ENCODE assay signal across 19 cellular contexts in genomic region chr2:105378276-105378840, GRCh38. TPM values are rescaled to one million over a fixed set of nuclear protein-coding genes. Genes with fewer than 3 reads are reported as not detected.
DNase-seq lines count a peak whose midpoint lies in the region; TF ChIP-seq lines count a peak whose summit lies in the region.
"Had no signal": no experiment of that assay in that cellular context is flagged by ENCODE, and none has a peak within 500 bp of the region (broad histone marks: within the 10 kb centered on the region; RNA-seq: fewer than 3 reads in every experiment).

No MANE protein-coding gene starts in this region.

- H3K9me3 Mint-ChIP-seq in mesothelial cell of epicardium: no peaks in the 10 kb centered on the region
- H3K9me3 Mint-ChIP-seq: neural progenitor cell; stimulated activated memory B cell treated with anti-CD40 and anti-IgM and Interleukin-4, amounts not matched to agents 10 μg/mL and 1 μg/mL and 100 μg/mL, for 72 hours; T-cell had no signal

- no peaks in the 10 kb centered on the region for H3K27me3 ChIP-seq in cardiac muscle cell
- H3K27me3 ChIP-seq: neural progenitor cell, thyroid gland had no signal

- peaks cover 13% of the 10 kb centered on the region for H3K36me3 Mint-ChIP-seq in mesothelial cell of epicardium
- H3K36me3 Mint-ChIP-seq: stimulated activated memory B cell treated with anti-CD40 and anti-IgM and Interleukin-4, amounts not matched to agents 10 μg/mL and 1 μg/mL and 100 μg/mL, for 72 hours; T-cell had no signal

- H3K27ac ChIP-seq in cardiac muscle cell: peak overlapping the region; percentile 80
- H3K27ac ChIP-seq: neural progenitor cell had no signal

- H3K4me3 ChIP-seq in cardiac muscle cell (no peak overlapping the region), epithelial cell of esophagus (ENCODE audit: low read length) (no peak overlapping the region)
- H3K4me3 ChIP-seq: mucosa of descending colon, neural progenitor cell, thyroid gland had no signal

- H3K4me1 ChIP-seq in cardiac muscle cell (ENCODE audit: low read depth): peaks cover 74% of the 10 kb centered on the region
- H3K4me1 ChIP-seq: neural progenitor cell had no signal

- DNase-seq in cardiac muscle cell (ENCODE audit: low read depth in 1 of 2, low spot score in 1 of 2): no peak
- DNase-seq in cardiac septum (ENCODE audit: low spot score): no peak
- DNase-seq in epithelial cell of esophagus (ENCODE audit: low read depth): peak; percentile 49
- no peak for DNase-seq in mesothelial cell of epicardium (ENCODE audit: low spot score in 2 of 2, unreplicated experiment in 2 of 2)
- peak; percentile 22 for DNase-seq in ureter (ENCODE audit: low spot score)
- no peak for DNase-seq in SW480 (ENCODE audit: low spot score)
- no peak for DNase-seq in EL
- no peak for DNase-seq in HK-2 (ENCODE audit: unreplicated experiment)
- DNase-seq: 8988T; activated CD8-positive, alpha-beta memory T cell treated with anti-CD3 and anti-CD28 coated beads, Interleukin-2, amount 50 U/mL, for 48 hours; activated gamma-delta T cell treated with Interleukin-2 at 50 U/mL for 16 hours; Calu3; effector memory CD4-positive, alpha-beta T cell; mucosa of descending colon; NCI-H1092 treated with DMSO at 0.1 percent for 48 hours; T-cell; thyroid gland had no signal

- no peaks in the 10 kb centered on the region for H3K27me3 Mint-ChIP-seq in mesothelial cell of epicardium (ENCODE audit: low read depth)
- H3K27me3 Mint-ChIP-seq: stimulated activated memory B cell treated with anti-CD40 and anti-IgM and Interleukin-4, amounts not matched to agents 10 μg/mL and 1 μg/mL and 100 μg/mL, for 72 hours; T-cell had no signal

- intact Hi-C loops in cardiac septum (cut with DNase I): no loop called here

- no peaks in the 10 kb centered on the region for H3K9me3 ChIP-seq in cardiac muscle cell (ENCODE audit: low read depth)
- H3K9me3 ChIP-seq: mucosa of descending colon, thyroid gland had no signal

- H3K4me1 Mint-ChIP-seq in mesothelial cell of epicardium: peaks cover 64% of the 10 kb centered on the region
- H3K4me1 Mint-ChIP-seq: stimulated activated memory B cell treated with anti-CD40 and anti-IgM and Interleukin-4, amounts not matched to agents 10 μg/mL and 1 μg/mL and 100 μg/mL, for 72 hours had no signal

- H3K4me3 Mint-ChIP-seq in mesothelial cell of epicardium: no peak overlapping the region
- H3K4me3 Mint-ChIP-seq: neural progenitor cell; stimulated activated memory B cell treated with anti-CD40 and anti-IgM and Interleukin-4, amounts not matched to agents 10 μg/mL and 1 μg/mL and 100 μg/mL, for 72 hours; T-cell had no signal

- TF ChIP-seq CTCF in cardiac muscle cell (IDR thresholded peaks at IDR 0.05; ENCODE audit: low read depth, low read length): no peak
- no peak for TF ChIP-seq CTCF in epithelial cell of esophagus (IDR thresholded peaks at IDR 0.05; ENCODE audit: insufficient read depth, low read depth, low read length, missing control alignments)
- TF ChIP-seq CTCF in mesothelial cell of epicardium (IDR thresholded peaks at IDR 0.05; ENCODE audit: unreplicated experiment): no peak

- H3K27ac Mint-ChIP-seq in mesothelial cell of epicardium: peak overlapping the region; percentile 64
- H3K27ac Mint-ChIP-seq: stimulated activated memory B cell treated with anti-CD40 and anti-IgM and Interleukin-4, amounts not matched to agents 10 μg/mL and 1 μg/mL and 100 μg/mL, for 72 hours; T-cell had no signal

- H3K36me3 ChIP-seq in cardiac muscle cell: peaks cover 72% of the 10 kb centered on the region
- H3K36me3 ChIP-seq: neural progenitor cell, thyroid gland had no signal

RNA-seq across cellular contexts. Expression of gene FHL2, which starts 20.5 kb away (rescaled TPM):
- 586 and 1,288 TPM in 2 replicates for total RNA-seq in cardiac muscle cell
- 612 and 1,543 TPM in 2 replicates for polyA plus RNA-seq in cardiac muscle cell
- 467 TPM for total RNA-seq in cardiac septum
- 32.3 to 37.9 TPM (median 36.4 TPM) in 3 replicates for total RNA-seq in mesothelial cell of epicardium
- 120 TPM for total RNA-seq in ureter

RNA-seq across cellular contexts. Expression of gene C2orf49, which starts 41.0 kb away (rescaled TPM):
- total RNA-seq in cardiac muscle cell (21.5 and 37.9 TPM in 2 replicates), cardiac septum (20.2 TPM), mesothelial cell of epicardium (20.7 to 23.3 TPM (median 20.8 TPM) in 3 replicates), ureter (17.1 TPM)
- polyA plus RNA-seq in cardiac muscle cell: 19.2 and 31.3 TPM in 2 replicates

RNA-seq across cellular contexts. Expression of gene TGFBRAP1, which starts 48.8 kb away (rescaled TPM):
- total RNA-seq in cardiac muscle cell: 15.8 and 18.9 TPM in 2 replicates
- 11.4 and 11.5 TPM in 2 replicates for polyA plus RNA-seq in cardiac muscle cell
- 9.8 TPM for total RNA-seq in cardiac septum
- 23.3 to 24.1 TPM (median 23.6 TPM) in 3 replicates for total RNA-seq in mesothelial cell of epicardium
- total RNA-seq in ureter: 22.9 TPM

Comparison
In these comparisons a context has a peak if more than half of its experiments do, and no peak if none do; other contexts are left out.
1. DNase-seq: peak in epithelial cell of esophagus (single experiment) and ureter (single experiment); none in cardiac muscle cell (0 of 2), cardiac septum (single experiment), mesothelial cell of epicardium (0 of 2), SW480 (single experiment), EL (single experiment) and HK-2 (single experiment).